Comparison of ENCODE assay signal across 9 cellular contexts in the genomic region with DNA sequence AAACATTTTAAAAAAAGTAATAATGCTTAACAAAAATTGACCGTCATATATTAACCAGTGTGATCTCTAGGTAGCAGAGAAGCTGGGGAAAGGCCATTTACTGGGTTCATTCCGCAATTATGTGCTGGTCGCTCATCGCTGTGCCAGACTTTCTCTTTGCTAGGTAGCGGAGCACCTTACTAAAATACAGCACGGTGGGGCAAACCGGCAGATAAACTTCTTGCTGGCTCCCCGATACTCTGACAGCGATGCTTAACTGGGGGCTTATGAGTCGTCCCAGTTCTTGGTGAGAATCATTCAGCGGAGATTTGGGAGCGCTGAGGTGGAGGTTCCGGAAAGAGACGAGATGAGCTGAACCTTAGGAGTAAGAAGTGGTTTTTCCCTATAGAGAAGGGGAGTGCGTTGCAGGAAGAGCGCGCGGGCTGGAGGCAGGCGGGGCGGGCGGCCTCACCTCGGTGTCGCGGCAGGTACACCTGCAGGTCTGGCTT. TPM values are rescaled to one million over a fixed set of nuclear protein-coding genes. Genes with fewer than 3 reads are reported as not detected.
DNase-seq lines count a peak whose midpoint lies in the region; ATAC-seq, FAIRE-seq and TF ChIP-seq lines count a peak whose summit lies in the region.
"Had no signal": no experiment of that assay in that cellular context is flagged by ENCODE, and none has a peak within 500 bp of the region (broad histone marks: within the 10 kb centered on the region; RNA-seq: fewer than 3 reads in every experiment).

No MANE protein-coding gene starts in this region.

- 4% methylated on average over 24 of the region's 24 CpGs for WGBS in HepG2 (ENCODE audit: low lambda C conversion rate)

- no peak overlapping the region for H2AFZ ChIP-seq in HepG2 (ENCODE audit: low read length)

- peaks cover under 1% of the 10 kb centered on the region for H3K4me1 Mint-ChIP-seq in type B pancreatic cell (ENCODE audit: unreplicated experiment)

- peak overlapping the region; percentile 82 for H3K4me2 ChIP-seq in HepG2 (ENCODE audit: low read depth, low read length)

- CTCF ChIA-PET in HepG2 (lab: Yijun Ruan, JAX; ENCODE audit: low intra/inter-chr PET ratio, low total read pairs): no interaction called here

- POLR2A ChIA-PET in HepG2 (lab: Yijun Ruan, JAX): interaction anchor here (0.9 to 25.9 kb wide), 13 partner anchors 18 to 286 kb away, joined by 3 to 795 read pairs (median 4); partner anchors contain the start of genes ELMOD3, GGCX, MAT2A and RETSAT

- H3K27ac Mint-ChIP-seq in type B pancreatic cell: peak overlapping the region; percentile 89

- no peaks in the 10 kb centered on the region; the same call in 1 of the 2 replicates for H3K9me3 ChIP-seq in HAP-1
- H3K9me3 ChIP-seq in adipocyte (ENCODE audit: control insufficient read depth, low read length): no peaks in the 10 kb centered on the region
- no peaks in the 10 kb centered on the region for H3K9me3 ChIP-seq in HepG2 (ENCODE audit: low read length)

- TSS peak; percentile 53 for BruUV-seq in HepG2 (replicated peaks; lab: Mats Ljungman, UMichigan)

- TF ChIP-seq CTCF in HepG2 (CRISPR knock-in tag; IDR thresholded peaks at IDR 0.05) (no peak), type B pancreatic cell (conservative IDR thresholded peaks at IDR 0.05) (no peak)

- H4K20me1 ChIP-seq in HepG2 (ENCODE audit: insufficient read depth, low read length): 0 out of 2 replicates have a peak, but pooled peaks cover 3% of the 10 kb centered on the region

- no peaks in the 10 kb centered on the region for H3K27me3 ChIP-seq in HAP-1 (ENCODE audit: low read depth)
- no peaks in the 10 kb centered on the region for H3K27me3 ChIP-seq in adipocyte (replicated peaks; ENCODE audit: control insufficient read depth, insufficient read depth, low read length)
- H3K27me3 ChIP-seq in HepG2 (ENCODE audit: control insufficient read depth in 1 of 2, insufficient read depth in 2 of 2, low read length in 2 of 2): no peaks in the 10 kb centered on the region; a peak in 1 of 5 replicates

- peaks cover 11% of the 10 kb centered on the region for H3K36me3 Mint-ChIP-seq in type B pancreatic cell

- H3K27me3 Mint-ChIP-seq in type B pancreatic cell: no peaks in the 10 kb centered on the region

- H3K4me3 ChIP-seq in HAP-1: peak overlapping the region; percentile 86
- H3K4me3 ChIP-seq in adipocyte (ENCODE audit: low read length): peak overlapping the region; percentile 93
- peak overlapping the region; percentile 92 to 100 (median 95) for H3K4me3 ChIP-seq in HepG2 (replicated peaks in 1 of 3; ENCODE audit: insufficient read depth in 1 of 3, low read depth in 2 of 3, low read length in 3 of 3)

- H3K9ac ChIP-seq in adipocyte (ENCODE audit: low read length) (peak overlapping the region; percentile 92), HepG2 (ENCODE audit: insufficient read depth, low read depth, low read length) (peak overlapping the region; percentile 93)

- H3K4me1 ChIP-seq in HAP-1: peaks cover 14% of the 10 kb centered on the region
- peaks cover 9% of the 10 kb centered on the region for H3K4me1 ChIP-seq in adipocyte (ENCODE audit: control insufficient read depth, insufficient read depth, low read length)
- peaks cover 74% of the 10 kb centered on the region for H3K4me1 ChIP-seq in HepG2 (ENCODE audit: insufficient read depth, low read length)

- no peak for TF ChIP-seq POLR2A in HepG2 (IDR thresholded peaks at IDR 0.05; ENCODE audit: insufficient read depth in 1 of 2, low read depth in 2 of 2, low read length in 2 of 2)

- ATAC-seq in HepG2: peak; percentile 31
- no peak for ATAC-seq in left lobe of liver

- H3K9me3 Mint-ChIP-seq in type B pancreatic cell: no peaks in the 10 kb centered on the region

- TF ChIP-seq EP300 in HepG2 (IDR thresholded peaks at IDR 0.05; ENCODE audit: low read depth in 2 of 2, low read length in 2 of 2): no peak
- TF ChIP-seq EP300 in HepG2 (CRISPR knock-in tag; IDR thresholded peaks at IDR 0.05; ENCODE audit: borderline replicate concordance): no peak

- in situ Hi-C loops in HAP-1 (cut with MboI; ENCODE audit: low sequenced_read_pairs) (loop anchor here (10.0 kb wide), 1 partner anchor 176 kb away; no protein-coding TSS in a partner anchor), HepG2 (cut with HindIII; ENCODE audit: extremely low pct_ligation_motif_present, low pct_unique_long_range_greater_than_20kb) (no loop called here)

- H3K79me2 ChIP-seq in HepG2 (ENCODE audit: insufficient read depth, low read length): peaks cover 17% of the 10 kb centered on the region

- FAIRE-seq in HepG2 (lab: Jason Lieb, UNC): no peak
- FAIRE-seq: islet of Langerhans had no signal

- H3K36me3 ChIP-seq in HAP-1 (replicated peaks): peaks cover 27% of the 10 kb centered on the region
- peaks cover 15% of the 10 kb centered on the region for H3K36me3 ChIP-seq in adipocyte (ENCODE audit: control insufficient read depth, insufficient read depth, low read length, severe bottlenecking)
- peaks cover 9 to 23% of the 10 kb centered on the region in 2 experiments for H3K36me3 ChIP-seq in HepG2 (replicated peaks in 1 of 2; ENCODE audit: control insufficient read depth in 1 of 2, insufficient read depth in 2 of 2, low read length in 2 of 2)

- TF ChIP-seq RAD21 in HepG2 (CRISPR knock-in tag; IDR thresholded peaks at IDR 0.05): no peak

- peak overlapping the region; percentile 96 for H3K4me3 Mint-ChIP-seq in type B pancreatic cell

- intact Hi-C loops in HepG2 (cut with micrococcal nuclease; ENCODE audit: unreplicated experiment): loop anchor here (5.0 kb wide), 1 partner anchor 189 kb away; no protein-coding TSS in a partner anchor
- intact Hi-C loops in head of caudate nucleus (cut with DNase I): no loop called here

- DNase-seq in A172 (ENCODE audit: low spot score): peak; percentile 16
- DNase-seq in HAP-1 (ENCODE audit: low spot score in 2 of 2): no peak
- DNase-seq in adipocyte (ENCODE audit: low read depth): peak; percentile 27
- no peak for DNase-seq in HepG2 (ENCODE audit: low spot score)
- DNase-seq in type B pancreatic cell (ENCODE audit: extremely low spot score, unreplicated experiment): no peak
- no peak for DNase-seq in left lobe of liver (ENCODE audit: low spot score)
- no peak for DNase-seq in retina
- DNase-seq in head of caudate nucleus: no peak

- peak overlapping the region; percentile 58 for H3K27ac ChIP-seq in HepG2 (ENCODE audit: extremely low read length, insufficient read depth, low read length)

RNA-seq across cellular contexts. Expression of gene C2orf68, which starts 0.6 kb away (rescaled TPM):
- total RNA-seq in A172 (2014; rRNA removed; shearing (Covaris generic)): 26.7 and 27.2 TPM in 2 replicates
- total RNA-seq in HepG2 (2016; rRNA removed; fragmentation: Illumina TruSeq; extraction: Trizol): 47.1 and 49.0 TPM in 2 replicates
- 32.5 and 36.5 TPM in 2 replicates for total RNA-seq in HepG2 (2016; cell fraction: cytosol; rRNA removed; fragmentation: Illumina TruSeq; extraction: Trizol; ENCODE audit: low read depth)
- total RNA-seq in HepG2 (2016; cell fraction: insoluble cytoplasmic fraction; rRNA removed; fragmentation: Illumina TruSeq; extraction: Trizol): 48.7 and 49.6 TPM in 2 replicates
- total RNA-seq in HepG2 (2016; cell fraction: membrane; rRNA removed; fragmentation: Illumina TruSeq; extraction: Trizol): 64.2 and 67.0 TPM in 2 replicates
- 33.2 and 34.7 TPM in 2 replicates for total RNA-seq in HepG2 (2016; cell fraction: nucleus; rRNA removed; fragmentation: Illumina TruSeq; extraction: Trizol)
- 77.4 and 82.8 TPM in 2 replicates for polyA plus RNA-seq in HepG2 (2011; rRNA removed)
- polyA plus RNA-seq in HepG2 (2011; cell fraction: cytosol; rRNA removed): 32.5 and 38.0 TPM in 2 replicates
- 55.4 and 70.0 TPM in 2 replicates for polyA plus RNA-seq in HepG2 (2011; cell fraction: nucleus; rRNA removed)
- polyA plus RNA-seq in HepG2 (2012): 42.2 and 51.9 TPM in 2 replicates
- polyA plus RNA-seq in HepG2 (2016; cell fraction: cytosol; fragmentation: Illumina TruSeq; extraction: Trizol; ENCODE audit: low read depth): 54.3 and 54.6 TPM in 2 replicates
- 56.4 and 59.2 TPM in 2 replicates for polyA plus RNA-seq in HepG2 (2016; cell fraction: insoluble cytoplasmic fraction; fragmentation: Illumina TruSeq; extraction: Trizol; ENCODE audit: low read depth)
- 69.9 and 70.6 TPM in 2 replicates for polyA plus RNA-seq in HepG2 (2016; cell fraction: membrane; fragmentation: Illumina TruSeq; extraction: Trizol; ENCODE audit: low read depth)
- polyA plus RNA-seq in HepG2 (2016; cell fraction: nucleus; fragmentation: Illumina TruSeq; extraction: Trizol; ENCODE audit: insufficient read depth, low read depth): 76.9 and 78.6 TPM in 2 replicates
- 73.7 and 82.9 TPM in 2 replicates for polyA minus RNA-seq in HepG2 (2011; rRNA and poly(A)+ RNA removed; ENCODE audit: low replicate concordance)
- 34.4 and 42.2 TPM in 2 replicates for polyA minus RNA-seq in HepG2 (2011; cell fraction: cytosol; rRNA and poly(A)+ RNA removed)
- 35.4 and 43.0 TPM in 2 replicates for polyA minus RNA-seq in HepG2 (2011; cell fraction: nucleus; rRNA and poly(A)+ RNA removed)
- 58.8 and 66.6 TPM in 2 replicates for total RNA-seq in type B pancreatic cell (ENCODE audit: low replicate concordance)
- 15.9 TPM for total RNA-seq in left lobe of liver

RNA-seq across cellular contexts. Expression of gene USP39, which starts 4.7 kb away (rescaled TPM):
- 106 and 136 TPM in 2 replicates for total RNA-seq in A172 (2014; rRNA removed; shearing (Covaris generic))
- 63.3 and 80.2 TPM in 2 replicates for total RNA-seq in HepG2 (2016; rRNA removed; fragmentation: Illumina TruSeq; extraction: Trizol)
- 20.2 and 21.5 TPM in 2 replicates for total RNA-seq in HepG2 (2016; cell fraction: cytosol; rRNA removed; fragmentation: Illumina TruSeq; extraction: Trizol; ENCODE audit: low read depth)
- total RNA-seq in HepG2 (2016; cell fraction: insoluble cytoplasmic fraction; rRNA removed; fragmentation: Illumina TruSeq; extraction: Trizol): 64.7 and 84.8 TPM in 2 replicates
- 37.2 and 41.8 TPM in 2 replicates for total RNA-seq in HepG2 (2016; cell fraction: membrane; rRNA removed; fragmentation: Illumina TruSeq; extraction: Trizol)
- total RNA-seq in HepG2 (2016; cell fraction: nucleus; rRNA removed; fragmentation: Illumina TruSeq; extraction: Trizol): 43.3 and 49.6 TPM in 2 replicates
- polyA plus RNA-seq in HepG2 (2011; rRNA removed): 73.6 and 75.1 TPM in 2 replicates
- polyA plus RNA-seq in HepG2 (2011; cell fraction: cytosol; rRNA removed): 52.3 and 54.6 TPM in 2 replicates
- polyA plus RNA-seq in HepG2 (2011; cell fraction: nucleus; rRNA removed): 71.1 and 77.1 TPM in 2 replicates
- polyA plus RNA-seq in HepG2 (2012): 51.9 and 66.6 TPM in 2 replicates
- 21.2 and 23.0 TPM in 2 replicates for polyA plus RNA-seq in HepG2 (2016; cell fraction: cytosol; fragmentation: Illumina TruSeq; extraction: Trizol; ENCODE audit: low read depth)
- polyA plus RNA-seq in HepG2 (2016; cell fraction: insoluble cytoplasmic fraction; fragmentation: Illumina TruSeq; extraction: Trizol; ENCODE audit: low read depth): 106 and 107 TPM in 2 replicates
- polyA plus RNA-seq in HepG2 (2016; cell fraction: membrane; fragmentation: Illumina TruSeq; extraction: Trizol; ENCODE audit: low read depth): 36.4 and 40.9 TPM in 2 replicates
- polyA plus RNA-seq in HepG2 (2016; cell fraction: nucleus; fragmentation: Illumina TruSeq; extraction: Trizol; ENCODE audit: insufficient read depth, low read depth): 92.4 and 97.2 TPM in 2 replicates
- 156 and 185 TPM in 2 replicates for polyA minus RNA-seq in HepG2 (2011; rRNA and poly(A)+ RNA removed; ENCODE audit: low replicate concordance)
- 31.4 and 36.2 TPM in 2 replicates for polyA minus RNA-seq in HepG2 (2011; cell fraction: cytosol; rRNA and poly(A)+ RNA removed)
- polyA minus RNA-seq in HepG2 (2011; cell fraction: nucleus; rRNA and poly(A)+ RNA removed): 60.5 and 67.6 TPM in 2 replicates
- total RNA-seq in type B pancreatic cell (ENCODE audit: low replicate concordance): 43.3 and 62.5 TPM in 2 replicates
- 18.6 TPM for total RNA-seq in left lobe of liver

RNA-seq across cellular contexts. Expression of gene TMEM150A, which starts 8.8 kb away (rescaled TPM):
- 9.8 and 11.7 TPM in 2 replicates for total RNA-seq in A172 (2014; rRNA removed; shearing (Covaris generic))
- total RNA-seq in HepG2 (2016; rRNA removed; fragmentation: Illumina TruSeq; extraction: Trizol) (24.0 and 30.1 TPM in 2 replicates), type B pancreatic cell (ENCODE audit: low replicate concordance) (16.7 and 19.8 TPM in 2 replicates), left lobe of liver (20.0 TPM)
- total RNA-seq in HepG2 (2016; cell fraction: cytosol; rRNA removed; fragmentation: Illumina TruSeq; extraction: Trizol; ENCODE audit: low read depth): 24.1 and 32.5 TPM in 2 replicates
- total RNA-seq in HepG2 (2016; cell fraction: insoluble cytoplasmic fraction; rRNA removed; fragmentation: Illumina TruSeq; extraction: Trizol): 20.6 and 30.6 TPM in 2 replicates
- total RNA-seq in HepG2 (2016; cell fraction: membrane; rRNA removed; fragmentation: Illumina TruSeq; extraction: Trizol): 35.6 and 42.7 TPM in 2 replicates
- total RNA-seq in HepG2 (2016; cell fraction: nucleus; rRNA removed; fragmentation: Illumina TruSeq; extraction: Trizol): 27.9 and 33.6 TPM in 2 replicates
- polyA plus RNA-seq in HepG2 (2011; rRNA removed): 70.4 and 111 TPM in 2 replicates
- 56.0 and 56.1 TPM in 2 replicates for polyA plus RNA-seq in HepG2 (2011; cell fraction: cytosol; rRNA removed)
- polyA plus RNA-seq in HepG2 (2011; cell fraction: nucleus; rRNA removed): 277 and 295 TPM in 2 replicates
- 57.6 and 80.5 TPM in 2 replicates for polyA plus RNA-seq in HepG2 (2012)
- polyA plus RNA-seq in HepG2 (2016; cell fraction: cytosol; fragmentation: Illumina TruSeq; extraction: Trizol; ENCODE audit: low read depth): 35.9 and 45.2 TPM in 2 replicates
- 34.2 and 35.6 TPM in 2 replicates for polyA plus RNA-seq in HepG2 (2016; cell fraction: insoluble cytoplasmic fraction; fragmentation: Illumina TruSeq; extraction: Trizol; ENCODE audit: low read depth)
- polyA plus RNA-seq in HepG2 (2016; cell fraction: membrane; fragmentation: Illumina TruSeq; extraction: Trizol; ENCODE audit: low read depth): 43.2 and 51.3 TPM in 2 replicates
- polyA plus RNA-seq in HepG2 (2016; cell fraction: nucleus; fragmentation: Illumina TruSeq; extraction: Trizol; ENCODE audit: insufficient read depth, low read depth): 83.8 and 85.6 TPM in 2 replicates
- 7.2 and 99.4 TPM in 2 replicates for polyA minus RNA-seq in HepG2 (2011; rRNA and poly(A)+ RNA removed; ENCODE audit: low replicate concordance)
- 17.1 and 21.3 TPM in 2 replicates for polyA minus RNA-seq in HepG2 (2011; cell fraction: cytosol; rRNA and poly(A)+ RNA removed)
- polyA minus RNA-seq in HepG2 (2011; cell fraction: nucleus; rRNA and poly(A)+ RNA removed): 30.6 and 39.5 TPM in 2 replicates

RNA-seq across cellular contexts. Expression of gene RNF181, which starts 15.7 kb away (rescaled TPM):
- total RNA-seq in A172 (2014; rRNA removed; shearing (Covaris generic)): 262 and 285 TPM in 2 replicates
- total RNA-seq in HepG2 (2016; rRNA removed; fragmentation: Illumina TruSeq; extraction: Trizol) (224 and 234 TPM in 2 replicates), type B pancreatic cell (ENCODE audit: low replicate concordance) (70.2 and 78.8 TPM in 2 replicates), left lobe of liver (52.8 TPM)
- 68.8 and 79.7 TPM in 2 replicates for total RNA-seq in HepG2 (2016; cell fraction: cytosol; rRNA removed; fragmentation: Illumina TruSeq; extraction: Trizol; ENCODE audit: low read depth)
- 237 and 239 TPM in 2 replicates for total RNA-seq in HepG2 (2016; cell fraction: insoluble cytoplasmic fraction; rRNA removed; fragmentation: Illumina TruSeq; extraction: Trizol)
- 60.8 and 63.4 TPM in 2 replicates for total RNA-seq in HepG2 (2016; cell fraction: membrane; rRNA removed; fragmentation: Illumina TruSeq; extraction: Trizol)
- total RNA-seq in HepG2 (2016; cell fraction: nucleus; rRNA removed; fragmentation: Illumina TruSeq; extraction: Trizol): 99.4 and 107 TPM in 2 replicates
- 578 and 594 TPM in 2 replicates for polyA plus RNA-seq in HepG2 (2011; rRNA removed)
- polyA plus RNA-seq in HepG2 (2011; cell fraction: cytosol; rRNA removed): 700 and 712 TPM in 2 replicates
- polyA plus RNA-seq in HepG2 (2011; cell fraction: nucleus; rRNA removed): 285 and 326 TPM in 2 replicates
- polyA plus RNA-seq in HepG2 (2012): 240 and 307 TPM in 2 replicates
- 54.1 and 54.2 TPM in 2 replicates for polyA plus RNA-seq in HepG2 (2016; cell fraction: cytosol; fragmentation: Illumina TruSeq; extraction: Trizol; ENCODE audit: low read depth)
- 189 and 200 TPM in 2 replicates for polyA plus RNA-seq in HepG2 (2016; cell fraction: insoluble cytoplasmic fraction; fragmentation: Illumina TruSeq; extraction: Trizol; ENCODE audit: low read depth)
- 43.8 and 45.1 TPM in 2 replicates for polyA plus RNA-seq in HepG2 (2016; cell fraction: membrane; fragmentation: Illumina TruSeq; extraction: Trizol; ENCODE audit: low read depth)
- 124 and 147 TPM in 2 replicates for polyA plus RNA-seq in HepG2 (2016; cell fraction: nucleus; fragmentation: Illumina TruSeq; extraction: Trizol; ENCODE audit: insufficient read depth, low read depth)
- 200 and 300 TPM in 2 replicates for polyA minus RNA-seq in HepG2 (2011; rRNA and poly(A)+ RNA removed; ENCODE audit: low replicate concordance)
- polyA minus RNA-seq in HepG2 (2011; cell fraction: cytosol; rRNA and poly(A)+ RNA removed): 65.6 and 78.5 TPM in 2 replicates
- polyA minus RNA-seq in HepG2 (2011; cell fraction: nucleus; rRNA and poly(A)+ RNA removed): 59.9 and 82.9 TPM in 2 replicates

RNA-seq across cellular contexts. Expression of gene VAMP5, which starts 27.0 kb away (rescaled TPM):
- total RNA-seq in A172 (2014; rRNA removed; shearing (Covaris generic)): 36.2 and 51.0 TPM in 2 replicates
- total RNA-seq in HepG2 (2016; rRNA removed; fragmentation: Illumina TruSeq; extraction: Trizol): 7.2 and 9.0 TPM in 2 replicates
- 13.9 and 18.3 TPM in 2 replicates for total RNA-seq in HepG2 (2016; cell fraction: cytosol; rRNA removed; fragmentation: Illumina TruSeq; extraction: Trizol; ENCODE audit: low read depth)
- total RNA-seq in HepG2 (2016; cell fraction: insoluble cytoplasmic fraction; rRNA removed; fragmentation: Illumina TruSeq; extraction: Trizol): 7.1 and 9.2 TPM in 2 replicates
- 12.5 and 15.9 TPM in 2 replicates for total RNA-seq in HepG2 (2016; cell fraction: membrane; rRNA removed; fragmentation: Illumina TruSeq; extraction: Trizol)
- 3.2 and 4.0 TPM in 2 replicates for total RNA-seq in HepG2 (2016; cell fraction: nucleus; rRNA removed; fragmentation: Illumina TruSeq; extraction: Trizol)
- polyA plus RNA-seq in HepG2 (2011; rRNA removed): 56.7 and 68.6 TPM in 2 replicates
- 87.7 and 90.8 TPM in 2 replicates for polyA plus RNA-seq in HepG2 (2011; cell fraction: cytosol; rRNA removed)
- 35.8 and 44.7 TPM in 2 replicates for polyA plus RNA-seq in HepG2 (2011; cell fraction: nucleus; rRNA removed)
- polyA plus RNA-seq in HepG2 (2012): 39.4 and 46.3 TPM in 2 replicates
- 27.3 and 33.3 TPM in 2 replicates for polyA plus RNA-seq in HepG2 (2016; cell fraction: cytosol; fragmentation: Illumina TruSeq; extraction: Trizol; ENCODE audit: low read depth)
- 20.9 and 22.2 TPM in 2 replicates for polyA plus RNA-seq in HepG2 (2016; cell fraction: insoluble cytoplasmic fraction; fragmentation: Illumina TruSeq; extraction: Trizol; ENCODE audit: low read depth)
- 21.7 and 27.9 TPM in 2 replicates for polyA plus RNA-seq in HepG2 (2016; cell fraction: membrane; fragmentation: Illumina TruSeq; extraction: Trizol; ENCODE audit: low read depth)
- 11.7 and 13.5 TPM in 2 replicates for polyA plus RNA-seq in HepG2 (2016; cell fraction: nucleus; fragmentation: Illumina TruSeq; extraction: Trizol; ENCODE audit: insufficient read depth, low read depth)
- polyA minus RNA-seq in HepG2 (2011; rRNA and poly(A)+ RNA removed; ENCODE audit: low replicate concordance): 5.5 and 44.4 TPM in 2 replicates
- polyA minus RNA-seq in HepG2 (2011; cell fraction: cytosol; rRNA and poly(A)+ RNA removed): 7.3 and 9.1 TPM in 2 replicates
- polyA minus RNA-seq in HepG2 (2011; cell fraction: nucleus; rRNA and poly(A)+ RNA removed): 2.0 and 4.9 TPM in 2 replicates
- total RNA-seq in type B pancreatic cell (ENCODE audit: low replicate concordance): 3.4 and 4.4 TPM in 2 replicates
- 31.7 TPM for total RNA-seq in left lobe of liver

Comparison
In these comparisons a context has a peak if more than half of its experiments do, and no peak if none do; other contexts are left out.
1. DNase-seq: peak in A172 (single experiment) and adipocyte (single experiment); none in HAP-1 (0 of 2), HepG2 (single experiment), type B pancreatic cell (single experiment), left lobe of liver (single experiment), retina (single experiment) and head of caudate nucleus (0 of 42).
2. Peak in every context shown above with its lines, with median percentiles within 50 percentile points of each other: H3K4me3 ChIP-seq.